In genomic region chr4:20645231-20645630, GRCh38 we compare ENCODE assay signal across 18 cellular contexts. TPM values are rescaled to one million over a fixed set of nuclear protein-coding genes. Genes with fewer than 3 reads are reported as not detected.
A peak's percentile ranks its signal among the peaks of the same experiment; 100 is the strongest.
DNase-seq lines count a peak whose midpoint lies in the region; ATAC-seq and TF ChIP-seq lines count a peak whose summit lies in the region.
"Had no signal": no experiment of that assay in that cellular context is flagged by ENCODE, and none has a peak within 500 bp of the region (broad histone marks: within the 10 kb centered on the region; RNA-seq: fewer than 3 reads in every experiment).

No MANE protein-coding gene starts in this region.

- no peak for ATAC-seq in body of pancreas
- ATAC-seq in activated T-cell treated with anti-CD3 and anti-CD28 coated beads, Interleukin-2, amount 50 U/mL, for 72 hours (replicated peaks in 1 of 2): no peak
- ATAC-seq: A549, HCT116 had no signal

- H3K27me3 Mint-ChIP-seq in MCF 10A (ENCODE audit: insufficient read depth, unreplicated experiment): no peaks in the 10 kb centered on the region
- H3K27me3 Mint-ChIP-seq in activated T-cell treated with anti-CD3 and anti-CD28 coated beads, Interleukin-2, amount 50 U/mL, for 72 hours (ENCODE audit: low read depth): peaks cover 11% of the 10 kb centered on the region

- no peaks in the 10 kb centered on the region for H3K9me3 ChIP-seq in mammary epithelial cell (replicated peaks; ENCODE audit: insufficient read depth, low read length)
- no peaks in the 10 kb centered on the region for H3K9me3 ChIP-seq in adipocyte (ENCODE audit: control insufficient read depth, low read length)
- no peaks in the 10 kb centered on the region for H3K9me3 ChIP-seq in body of pancreas
- no peaks in the 10 kb centered on the region for H3K9me3 ChIP-seq in SJCRH30 (replicated peaks)
- H3K9me3 ChIP-seq: A549, Caco-2 had no signal

- intact Hi-C loops in mammary epithelial cell (cut with micrococcal nuclease) (no loop called here), MCF 10A (cut with micrococcal nuclease) (no loop called here), body of pancreas (cut with DNase I) (no loop called here)

- 45% methylated on average over 2 of the region's 2 CpGs for WGBS in mammary epithelial cell (ENCODE audit: low coverage, missing lambda C conversion rate)
- WGBS in body of pancreas, 2 donors: 49 to 61% methylated on average over 2 of the region's 2 CpGs

- in situ Hi-C loops in mammary epithelial cell (cut with MboI; ENCODE audit: low sequenced_read_pairs in 2 of 2): no loop called here

- no peak overlapping the region for H3K27ac Mint-ChIP-seq in MCF 10A (ENCODE audit: low read depth, unreplicated experiment)
- H3K27ac Mint-ChIP-seq in activated T-cell treated with anti-CD3 and anti-CD28 coated beads, Interleukin-2, amount 50 U/mL, for 72 hours: no peak overlapping the region
- H3K27ac Mint-ChIP-seq: CD4-positive, alpha-beta T cell; HFFc6 had no signal

- peak; percentile 19 for DNase-seq in mammary epithelial cell
- DNase-seq in MCF 10A (ENCODE audit: unreplicated experiment): no peak
- no peak for DNase-seq in adipocyte (ENCODE audit: low read depth)
- DNase-seq in kidney tubule cell (ENCODE audit: low spot score): peak; percentile 64
- no peak for DNase-seq in body of pancreas
- DNase-seq in SJCRH30: no peak
- no peak for DNase-seq in activated T-cell treated with anti-CD3 and anti-CD28 coated beads, Interleukin-2, amount 50 U/mL, for 72 hours
- DNase-seq: AML-193; Caco-2; CD4-positive, alpha-beta T cell; GDM1; GOT3; H7; HFFc6 had no signal

- no peak overlapping the region for H3K9ac ChIP-seq in mammary epithelial cell (ENCODE audit: insufficient read depth, low read length)
- peak overlapping the region; percentile 70 for H3K9ac ChIP-seq in adipocyte (ENCODE audit: low read length)

- H3K36me3 ChIP-seq in mammary epithelial cell (ENCODE audit: insufficient read depth, low read length) (no peaks in the 10 kb centered on the region), adipocyte (ENCODE audit: control insufficient read depth, insufficient read depth, low read length, severe bottlenecking) (no peaks in the 10 kb centered on the region), body of pancreas (replicated peaks in 1 of 2; ENCODE audit: insufficient read depth in 1 of 2, low read depth in 2 of 2) (no peaks in the 10 kb centered on the region), SJCRH30 (no peaks in the 10 kb centered on the region)

- TF ChIP-seq CTCF in mammary epithelial cell (conservative IDR thresholded peaks at IDR 0.05 in 1 of 2, IDR thresholded peaks at IDR 0.05 in 1 of 2; ENCODE audit: extremely low read depth in 1 of 2, insufficient read depth in 1 of 2, low read depth in 1 of 2, low read length in 2 of 2) (no peak), MCF 10A (IDR thresholded peaks at IDR 0.05; ENCODE audit: unreplicated experiment) (no peak), body of pancreas (IDR thresholded peaks at IDR 0.05) (no peak)

- H3K4me3 Mint-ChIP-seq in MCF 10A (ENCODE audit: unreplicated experiment): no peak overlapping the region
- H3K4me3 Mint-ChIP-seq in activated T-cell treated with anti-CD3 and anti-CD28 coated beads, Interleukin-2, amount 50 U/mL, for 72 hours: no peak overlapping the region
- H3K4me3 Mint-ChIP-seq: CD4-positive, alpha-beta T cell; HFFc6 had no signal

- H2AFZ ChIP-seq in mammary epithelial cell (ENCODE audit: low read depth, low read length): no peak overlapping the region

- TF ChIP-seq POLR2A in body of pancreas (IDR thresholded peaks at IDR 0.05): no peak

- H3K27me3 ChIP-seq in mammary epithelial cell (ENCODE audit: insufficient read depth, low read length) (no peaks in the 10 kb centered on the region), adipocyte (replicated peaks; ENCODE audit: control insufficient read depth, insufficient read depth, low read length) (no peaks in the 10 kb centered on the region), body of pancreas (no peaks in the 10 kb centered on the region), SJCRH30 (no peaks in the 10 kb centered on the region)

- no peaks in the 10 kb centered on the region for H3K9me3 Mint-ChIP-seq in MCF 10A (ENCODE audit: unreplicated experiment)
- H3K9me3 Mint-ChIP-seq in activated T-cell treated with anti-CD3 and anti-CD28 coated beads, Interleukin-2, amount 50 U/mL, for 72 hours: no peaks in the 10 kb centered on the region
- H3K9me3 Mint-ChIP-seq: CD4-positive, alpha-beta T cell; HFFc6 had no signal

- CTCF ChIA-PET in mammary epithelial cell (lab: Charles Lee; ENCODE audit: low non-redundant PET): no interaction called here
- CTCF ChIA-PET in MCF 10A (lab: Yijun Ruan, JAX): no interaction called here

- H3K4me2 ChIP-seq in mammary epithelial cell (ENCODE audit: insufficient read depth, low read depth, low read length): no peak overlapping the region
- H3K4me2 ChIP-seq: A549 had no signal

- no peaks in the 10 kb centered on the region for H4K20me1 ChIP-seq in mammary epithelial cell (ENCODE audit: insufficient read depth, low read length)

- no peak overlapping the region for H3K4me3 ChIP-seq in mammary epithelial cell (replicated peaks in 1 of 3; ENCODE audit: insufficient read depth in 1 of 3, low read depth in 2 of 3, low read length in 3 of 3)
- peak overlapping the region; percentile 42 for H3K4me3 ChIP-seq in adipocyte (ENCODE audit: low read length)
- no peak overlapping the region for H3K4me3 ChIP-seq in body of pancreas
- H3K4me3 ChIP-seq in SJCRH30: no peak overlapping the region
- H3K4me3 ChIP-seq: A549 had no signal

- BruUV-seq in mammary epithelial cell (replicated peaks; lab: Mats Ljungman, UMichigan) (no TSS peak), MCF 10A (replicated peaks; lab: Mats Ljungman, UMichigan) (no TSS peak)

- no peaks in the 10 kb centered on the region for H3K79me2 ChIP-seq in mammary epithelial cell (ENCODE audit: insufficient read depth, low read length)

- H3K36me3 Mint-ChIP-seq in MCF 10A (ENCODE audit: insufficient read depth, unreplicated experiment): no peaks in the 10 kb centered on the region
- H3K36me3 Mint-ChIP-seq in activated T-cell treated with anti-CD3 and anti-CD28 coated beads, Interleukin-2, amount 50 U/mL, for 72 hours (ENCODE audit: insufficient read depth in 2 of 2): no peaks in the 10 kb centered on the region

- POLR2A ChIA-PET in MCF 10A (lab: Yijun Ruan, JAX): no interaction called here

- no peak overlapping the region for H3K27ac ChIP-seq in mammary epithelial cell (ENCODE audit: insufficient read depth, low read depth, low read length)
- no peak overlapping the region for H3K27ac ChIP-seq in body of pancreas
- no peak overlapping the region for H3K27ac ChIP-seq in SJCRH30
- H3K27ac ChIP-seq: 22Rv1, A549, C4-2B had no signal

- H3K4me1 Mint-ChIP-seq in MCF 10A (ENCODE audit: insufficient read depth, unreplicated experiment): no peaks in the 10 kb centered on the region
- no peaks in the 10 kb centered on the region for H3K4me1 Mint-ChIP-seq in activated T-cell treated with anti-CD3 and anti-CD28 coated beads, Interleukin-2, amount 50 U/mL, for 72 hours (ENCODE audit: low read depth)

- dilution Hi-C loops in mammary epithelial cell (cut with HindIII; ENCODE audit: low sequenced_read_pairs): no loop called here

- H3K4me1 ChIP-seq in mammary epithelial cell (ENCODE audit: insufficient read depth, low read length): no peaks in the 10 kb centered on the region
- H3K4me1 ChIP-seq in adipocyte (ENCODE audit: control insufficient read depth, insufficient read depth, low read length): peaks cover 58% of the 10 kb centered on the region
- no peaks in the 10 kb centered on the region for H3K4me1 ChIP-seq in body of pancreas
- H3K4me1 ChIP-seq in SJCRH30: peaks cover 5% of the 10 kb centered on the region
- H3K4me1 ChIP-seq: A549, Caco-2 had no signal

RNA-seq across cellular contexts. Expression of gene PACRGL, which starts 55.0 kb away (rescaled TPM):
- total RNA-seq in mammary epithelial cell (10 to 100 TPM; 16.0 to 29.2 TPM), MCF 10A (2022) (23.7 and 28.3 TPM in 2 replicates), body of pancreas (10 to 100 TPM in 1 of 2 donors, 1 to 10 TPM in 1; 3.0 to 17.1 TPM)
- 11.5 TPM for polyA plus RNA-seq in mammary epithelial cell
- 6.3 TPM for polyA minus RNA-seq in mammary epithelial cell
- total RNA-seq in SJCRH30 (2014; rRNA removed; shearing (Covaris generic)): 19.5 and 24.3 TPM in 2 replicates
- 1 to 10 TPM; 7.5 to 9.9 TPM for total RNA-seq in activated T-cell treated with anti-CD3 and anti-CD28 coated beads, Interleukin-2, amount 50 U/mL, for 72 hours

Comparison
In these comparisons a context has a peak if more than half of its experiments do, and no peak if none do; other contexts are left out.
1. DNase-seq: peak in mammary epithelial cell (single experiment) and kidney tubule cell (single experiment); none in MCF 10A (single experiment), adipocyte (single experiment), body of pancreas (0 of 4), SJCRH30 (0 of 2) and activated T-cell treated with anti-CD3 and anti-CD28 coated beads, Interleukin-2, amount 50 U/mL, for 72 hours (0 of 2).